ENCODE assay signal across 10 cellular contexts in the genomic region with DNA sequence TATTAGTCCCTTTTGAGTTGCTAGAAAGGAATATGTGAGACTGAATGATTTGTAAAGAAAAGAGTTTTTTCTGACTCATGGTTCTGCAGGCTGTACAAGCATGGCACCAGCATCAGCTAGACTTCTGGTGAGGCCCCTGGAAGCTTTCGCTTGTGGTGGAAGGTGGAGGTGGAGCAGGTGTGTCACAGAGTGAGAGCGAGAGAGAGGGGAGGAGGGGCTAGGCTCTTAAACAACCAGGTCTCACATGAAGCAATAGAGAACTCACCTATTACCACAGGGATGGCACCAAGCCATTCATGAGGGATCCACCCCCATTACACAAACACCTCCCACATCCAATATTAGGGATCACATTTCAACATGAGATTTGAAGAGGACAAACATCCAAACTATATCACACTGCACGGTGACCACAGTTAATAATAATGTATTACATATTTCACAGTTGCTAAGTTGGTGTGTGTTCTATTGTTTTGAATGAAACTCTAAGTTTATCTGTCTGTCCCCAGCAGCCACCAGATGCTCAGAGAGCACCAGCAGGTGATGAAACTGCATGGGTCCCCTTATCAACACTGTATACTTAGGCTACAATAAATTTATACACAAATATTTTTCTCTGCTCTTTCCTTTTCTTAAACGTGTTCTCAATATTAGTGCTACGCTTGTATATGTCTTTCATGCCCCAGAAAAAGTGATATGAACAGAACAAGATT.
DNase-seq lines count a peak whose midpoint lies in the region.
"Had no signal": no experiment of that assay in that cellular context is flagged by ENCODE, and none has a peak within 500 bp of the region (broad histone marks: within the 10 kb centered on the region; RNA-seq: fewer than 3 reads in every experiment).

No MANE protein-coding gene starts in this region.

- H3K4me3 ChIP-seq in effector memory CD4-positive, alpha-beta T cell (ENCODE audit: insufficient read depth, low read depth, low read length, poor library complexity, severe bottlenecking), result no peak overlapping the region

- H3K9me3 ChIP-seq in effector memory CD4-positive, alpha-beta T cell (ENCODE audit: control insufficient read depth, low read length), result no peaks in the 10 kb centered on the region

- peaks cover 96% of the 10 kb centered on the region for H3K4me1 Mint-ChIP-seq in activated naive CD4-positive, alpha-beta T cell treated with anti-CD3 and anti-CD28 coated beads, Interleukin-2, amount 50 U/mL, for 24 hours

- H3K27me3 Mint-ChIP-seq in activated naive CD4-positive, alpha-beta T cell treated with anti-CD3 and anti-CD28 coated beads, Interleukin-2, amount 50 U/mL, for 24 hours, result no peaks in the 10 kb centered on the region
- H3K27me3 Mint-ChIP-seq: stimulated activated memory B cell treated with anti-CD40 and anti-IgM and Interleukin-4, amounts not matched to agents 10 μg/mL and 1 μg/mL and 100 μg/mL, for 72 hours had no signal

- peaks cover 30% of the 10 kb centered on the region for H3K36me3 Mint-ChIP-seq in activated naive CD4-positive, alpha-beta T cell treated with anti-CD3 and anti-CD28 coated beads, Interleukin-2, amount 50 U/mL, for 24 hours

- H3K36me3 ChIP-seq in effector memory CD4-positive, alpha-beta T cell (ENCODE audit: control insufficient read depth, insufficient read depth, low read length), result no peaks in the 10 kb centered on the region

- H3K4me3 Mint-ChIP-seq in activated naive CD4-positive, alpha-beta T cell treated with anti-CD3 and anti-CD28 coated beads, Interleukin-2, amount 50 U/mL, for 24 hours, result peak overlapping the region; percentile 47
- H3K4me3 Mint-ChIP-seq: stimulated activated memory B cell treated with anti-CD40 and anti-IgM and Interleukin-4, amounts not matched to agents 10 μg/mL and 1 μg/mL and 100 μg/mL, for 72 hours had no signal

- peaks cover 6% of the 10 kb centered on the region for H3K4me1 ChIP-seq in effector memory CD4-positive, alpha-beta T cell (ENCODE audit: control insufficient read depth, insufficient read depth, low read length, poor library complexity, severe bottlenecking)

- DNase-seq in NCI-H345 (lab: John Stamatoyannopoulos, UW) (peak; percentile 8), NCI-H345 treated with DMSO at 0.1 percent for 48 hours (lab: John Stamatoyannopoulos, UW; ENCODE audit: unreplicated experiment) (no peak), NCI-H146 (lab: John Stamatoyannopoulos, UW) (peak; percentile 73), AML-193 (lab: John Stamatoyannopoulos, UW) (no peak)
- DNase-seq in stimulated activated CD4-positive, alpha-beta T cell treated with anti-CD3 and anti-CD28 coated beads, Interleukin-15, amount 100 ng/mL, for 24 hours, result peak; percentile 70
- no peak for DNase-seq in central memory CD4-positive, alpha-beta T cell
- DNase-seq in effector memory CD4-positive, alpha-beta T cell, result no peak
- DNase-seq: caudate nucleus had no signal

- H3K9me3 Mint-ChIP-seq in activated naive CD4-positive, alpha-beta T cell treated with anti-CD3 and anti-CD28 coated beads, Interleukin-2, amount 50 U/mL, for 24 hours, result no peaks in the 10 kb centered on the region
- H3K9me3 Mint-ChIP-seq: stimulated activated memory B cell treated with anti-CD40 and anti-IgM and Interleukin-4, amounts not matched to agents 10 μg/mL and 1 μg/mL and 100 μg/mL, for 72 hours had no signal

- H3K27ac ChIP-seq in effector memory CD4-positive, alpha-beta T cell (ENCODE audit: insufficient read depth, low read length, poor library complexity, severe bottlenecking), result no peak overlapping the region

- peak overlapping the region; percentile 83 for H3K27ac Mint-ChIP-seq in activated naive CD4-positive, alpha-beta T cell treated with anti-CD3 and anti-CD28 coated beads, Interleukin-2, amount 50 U/mL, for 24 hours

- H3K27me3 ChIP-seq in effector memory CD4-positive, alpha-beta T cell (replicated peaks; ENCODE audit: control insufficient read depth, insufficient read depth, low read length, poor library complexity, severe bottlenecking), result no peaks in the 10 kb centered on the region

Comparison
In these comparisons a context has a peak if more than half of its experiments do, and no peak if none do; other contexts are left out.
1. DNase-seq: peak in NCI-H345 (single experiment), NCI-H146 (single experiment) and stimulated activated CD4-positive, alpha-beta T cell treated with anti-CD3 and anti-CD28 coated beads, Interleukin-15, amount 100 ng/mL, for 24 hours (single experiment); none in NCI-H345 treated with DMSO at 0.1 percent for 48 hours (single experiment), central memory CD4-positive, alpha-beta T cell (single experiment), AML-193 (0 of 2) and effector memory CD4-positive, alpha-beta T cell (0 of 3).